ENCODE assay signal across 10 cellular contexts in genomic region chr13:102395174-102395573, GRCh38. TPM values are rescaled to one million over a fixed set of nuclear protein-coding genes. Genes with fewer than 3 reads are reported as not detected.
DNase-seq lines count a peak whose midpoint lies in the region; ATAC-seq and TF ChIP-seq lines count a peak whose summit lies in the region.
"Had no signal": no experiment of that assay in that cellular context is flagged by ENCODE, and none has a peak within 500 bp of the region (broad histone marks: within the 10 kb centered on the region; RNA-seq: fewer than 3 reads in every experiment).

No MANE protein-coding gene starts in this region.

- no peak for ATAC-seq in HG02981 (IDR thresholded peaks at IDR 0.05; ENCODE audit: unreplicated experiment)
- ATAC-seq in HG03135 (IDR thresholded peaks at IDR 0.05; ENCODE audit: unreplicated experiment): no peak

- peak overlapping the region; percentile 93 for H3K9ac ChIP-seq in MM.1S (ENCODE audit: low read length)
- no peak overlapping the region for H3K9ac ChIP-seq in duodenal mucosa (ENCODE audit: low read depth in 1 of 2, low read length in 2 of 2)

- no peaks in the 10 kb centered on the region for H3F3A ChIP-seq in MM.1S (ENCODE audit: insufficient read depth, low read length)

- no peaks in the 10 kb centered on the region for H3K9me3 ChIP-seq in MM.1S (replicated peaks; ENCODE audit: insufficient read depth, low read length)
- no peaks in the 10 kb centered on the region for H3K9me3 ChIP-seq in duodenal mucosa (ENCODE audit: control insufficient read depth in 1 of 2, low read length in 2 of 2)
- no peaks in the 10 kb centered on the region for H3K9me3 ChIP-seq in thyroid gland

- H3K36me3 ChIP-seq in MM.1S (replicated peaks; ENCODE audit: insufficient read depth, low read length): no peaks in the 10 kb centered on the region
- H3K36me3 ChIP-seq in duodenal mucosa (ENCODE audit: control insufficient read depth in 1 of 2, insufficient read depth in 2 of 2, low read length in 2 of 2): no peaks in the 10 kb centered on the region
- H3K36me3 ChIP-seq in thyroid gland: no peaks in the 10 kb centered on the region

- H4K20me1 ChIP-seq in MM.1S (ENCODE audit: insufficient read depth, low read length): no peaks in the 10 kb centered on the region

- no peak for DNase-seq in AG09309 (ENCODE audit: low read depth)
- no peak for DNase-seq in MM.1S
- no peak for DNase-seq in nephron progenitor cell
- DNase-seq in thyroid gland: no peak
- DNase-seq in activated CD8-positive, alpha-beta memory T cell treated with anti-CD3 and anti-CD28 coated beads for 24 hours: no peak
- DNase-seq: activated CD4-positive, CD25-positive, alpha-beta regulatory T cell treated with anti-CD3 and anti-CD28 coated beads, Interleukin-2, amount 50 U/mL, for 72 hours; left colon had no signal

- H3K27ac ChIP-seq in MM.1S (ENCODE audit: low read length): peak overlapping the region; percentile 41; the same call in 1 of the 2 replicates
- H3K27ac ChIP-seq in duodenal mucosa (ENCODE audit: low read depth, low read length): no peak overlapping the region
- peak overlapping the region in 1 of 3 donors; percentile 51 for H3K27ac ChIP-seq in thyroid gland

- H3K27me3 ChIP-seq in MM.1S (replicated peaks; ENCODE audit: insufficient read depth, low read length) (0 out of 2 replicates have a peak, but pooled peaks cover 3% of the 10 kb centered on the region), duodenal mucosa (ENCODE audit: control insufficient read depth in 1 of 2, insufficient read depth in 2 of 2, low read length in 2 of 2) (peaks cover 10% of the 10 kb centered on the region in 2 donors), thyroid gland (no peaks in the 10 kb centered on the region)

- H3K27ac Mint-ChIP-seq in nephron progenitor cell: no peak overlapping the region

- H3K4me1 ChIP-seq in MM.1S (ENCODE audit: low read length): peaks cover 11% of the 10 kb centered on the region
- H3K4me1 ChIP-seq in duodenal mucosa (ENCODE audit: control insufficient read depth in 1 of 2, insufficient read depth in 2 of 2, low read length in 2 of 2): peaks cover 6 to 7% of the 10 kb centered on the region in 2 donors
- peaks cover 5 to 17% of the 10 kb centered on the region in 2 donors for H3K4me1 ChIP-seq in thyroid gland

- peak overlapping the region; percentile 94 for H2AFZ ChIP-seq in MM.1S (ENCODE audit: low read length)

- no peak for TF ChIP-seq POLR2A in thyroid gland (IDR thresholded peaks at IDR 0.05)

- WGBS in thyroid gland, 2 donors: 90 to 92% methylated on average over 10 of the region's 10 CpGs

- peaks cover 65% of the 10 kb centered on the region for H3K27me3 Mint-ChIP-seq in nephron progenitor cell (ENCODE audit: low read depth, poor library complexity)

- H3K9me2 ChIP-seq in MM.1S (replicated peaks; ENCODE audit: insufficient read depth, low read length): no peaks in the 10 kb centered on the region

- peak overlapping the region; percentile 74 for H3K4me3 ChIP-seq in AG09309 (ENCODE audit: control insufficient read depth, low read depth, low read length)
- H3K4me3 ChIP-seq in MM.1S (ENCODE audit: low read length): peak overlapping the region; percentile 88
- H3K4me3 ChIP-seq in duodenal mucosa (ENCODE audit: low read depth in 1 of 2, low read length in 2 of 2): peak overlapping the region; percentile 87
- peak overlapping the region in 1 of 3 donors; percentile 79 for H3K4me3 ChIP-seq in thyroid gland (replicated peaks in 1 of 3)

- peak overlapping the region; percentile 85 for H3K4me3 Mint-ChIP-seq in nephron progenitor cell

- H3K9me3 Mint-ChIP-seq in nephron progenitor cell: peaks cover 11% of the 10 kb centered on the region

- peaks cover 7% of the 10 kb centered on the region for H3K36me3 Mint-ChIP-seq in nephron progenitor cell (ENCODE audit: low read depth)

- TF ChIP-seq CTCF in AG09309 (IDR thresholded peaks at IDR 0.05; ENCODE audit: control insufficient read depth, insufficient read depth, low read depth, low read length, missing control alignments) (no peak), MM.1S (IDR thresholded peaks at IDR 0.05; ENCODE audit: low read length) (no peak), nephron progenitor cell (IDR thresholded peaks at IDR 0.05) (no peak), thyroid gland (IDR thresholded peaks at IDR 0.05) (no peak)

- no peaks in the 10 kb centered on the region for H3K79me2 ChIP-seq in MM.1S (ENCODE audit: low read length)

- intact Hi-C loops in thyroid gland (cut with DNase I): no loop called here

- H3K4me1 Mint-ChIP-seq in nephron progenitor cell: peaks cover 25% of the 10 kb centered on the region

- H3K4me2 ChIP-seq in MM.1S (ENCODE audit: low read depth, low read length): peak overlapping the region; percentile 95

RNA-seq across cellular contexts. Expression of gene FGF14, which starts 6.7 kb away (rescaled TPM):
- total RNA-seq in thyroid gland: 1 to 10 TPM in 1 of 4 donors, under 1 TPM in 3; 0.04 to 1.4 (median 0.38) TPM
